In genomic region chr4:39514888-39515401, GRCh38 we compare ENCODE assay signal across 1 cellular context.
TF ChIP-seq lines count a peak whose summit lies in the region.

No MANE protein-coding gene starts in this region.

TF ChIP-seq in HepG2, 621 proteins besides CTCF, POLR2A, EP300 and RAD21 (continued from another document and continues in another):
- TF ChIP-seq, protein P1, sequence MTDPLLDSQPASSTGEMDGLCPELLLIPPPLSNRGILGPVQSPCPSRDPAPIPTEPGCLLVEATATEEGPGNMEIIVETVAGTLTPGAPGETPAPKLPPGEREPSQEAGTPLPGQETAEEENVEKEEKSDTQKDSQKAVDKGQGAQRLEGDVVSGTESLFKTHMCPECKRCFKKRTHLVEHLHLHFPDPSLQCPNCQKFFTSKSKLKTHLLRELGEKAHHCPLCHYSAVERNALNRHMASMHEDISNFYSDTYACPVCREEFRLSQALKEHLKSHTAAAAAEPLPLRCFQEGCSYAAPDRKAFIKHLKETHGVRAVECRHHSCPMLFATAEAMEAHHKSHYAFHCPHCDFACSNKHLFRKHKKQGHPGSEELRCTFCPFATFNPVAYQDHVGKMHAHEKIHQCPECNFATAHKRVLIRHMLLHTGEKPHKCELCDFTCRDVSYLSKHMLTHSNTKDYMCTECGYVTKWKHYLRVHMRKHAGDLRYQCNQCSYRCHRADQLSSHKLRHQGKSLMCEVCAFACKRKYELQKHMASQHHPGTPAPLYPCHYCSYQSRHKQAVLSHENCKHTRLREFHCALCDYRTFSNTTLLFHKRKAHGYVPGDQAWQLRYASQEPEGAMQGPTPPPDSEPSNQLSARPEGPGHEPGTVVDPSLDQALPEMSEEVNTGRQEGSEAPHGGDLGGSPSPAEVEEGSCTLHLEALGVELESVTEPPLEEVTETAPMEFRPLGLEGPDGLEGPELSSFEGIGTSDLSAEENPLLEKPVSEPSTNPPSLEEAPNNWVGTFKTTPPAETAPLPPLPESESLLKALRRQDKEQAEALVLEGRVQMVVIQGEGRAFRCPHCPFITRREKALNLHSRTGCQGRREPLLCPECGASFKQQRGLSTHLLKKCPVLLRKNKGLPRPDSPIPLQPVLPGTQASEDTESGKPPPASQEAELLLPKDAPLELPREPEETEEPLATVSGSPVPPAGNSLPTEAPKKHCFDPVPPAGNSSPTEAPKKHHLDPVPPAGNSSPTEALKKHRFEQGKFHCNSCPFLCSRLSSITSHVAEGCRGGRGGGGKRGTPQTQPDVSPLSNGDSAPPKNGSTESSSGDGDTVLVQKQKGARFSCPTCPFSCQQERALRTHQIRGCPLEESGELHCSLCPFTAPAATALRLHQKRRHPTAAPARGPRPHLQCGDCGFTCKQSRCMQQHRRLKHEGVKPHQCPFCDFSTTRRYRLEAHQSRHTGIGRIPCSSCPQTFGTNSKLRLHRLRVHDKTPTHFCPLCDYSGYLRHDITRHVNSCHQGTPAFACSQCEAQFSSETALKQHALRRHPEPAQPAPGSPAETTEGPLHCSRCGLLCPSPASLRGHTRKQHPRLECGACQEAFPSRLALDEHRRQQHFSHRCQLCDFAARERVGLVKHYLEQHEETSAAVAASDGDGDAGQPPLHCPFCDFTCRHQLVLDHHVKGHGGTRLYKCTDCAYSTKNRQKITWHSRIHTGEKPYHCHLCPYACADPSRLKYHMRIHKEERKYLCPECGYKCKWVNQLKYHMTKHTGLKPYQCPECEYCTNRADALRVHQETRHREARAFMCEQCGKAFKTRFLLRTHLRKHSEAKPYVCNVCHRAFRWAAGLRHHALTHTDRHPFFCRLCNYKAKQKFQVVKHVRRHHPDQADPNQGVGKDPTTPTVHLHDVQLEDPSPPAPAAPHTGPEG (CRISPR knock-in tag; IDR thresholded peaks at IDR 0.05), result no peak
- TF ChIP-seq AHDC1 (CRISPR knock-in tag; IDR thresholded peaks at IDR 0.05; ENCODE audit: borderline replicate concordance) (peak; percentile 94; the same call in 1 of the 2 replicates), FOXA1 (IDR thresholded peaks at IDR 0.05) (peak; percentile 94), FOXA1 (CRISPR knock-in tag; IDR thresholded peaks at IDR 0.05) (peak; percentile 95), CEBPG (CRISPR knock-in tag; IDR thresholded peaks at IDR 0.05) (peak; percentile 99), NBN (conservative IDR thresholded peaks at IDR 0.05) (no peak), TMF1 (CRISPR knock-in tag; IDR thresholded peaks at IDR 0.05; ENCODE audit: low read depth) (no peak), ZNF800 (CRISPR knock-in tag; IDR thresholded peaks at IDR 0.05) (peak; percentile 84), ZNF460 (CRISPR knock-in tag; IDR thresholded peaks at IDR 0.05; ENCODE audit: borderline replicate concordance) (peak; percentile 85; the same call in 1 of the 2 replicates), ZBTB20 (CRISPR knock-in tag; IDR thresholded peaks at IDR 0.05; ENCODE audit: borderline replicate concordance, low read depth) (peak; percentile 83; the same call in 1 of the 2 replicates), SNAPC2 (CRISPR knock-in tag; IDR thresholded peaks at IDR 0.05) (peak; percentile 89; the same call in 1 of the 2 replicates), RERE (CRISPR knock-in tag; IDR thresholded peaks at IDR 0.05; ENCODE audit: low read depth) (peak; percentile 93), ZNF225 (CRISPR knock-in tag; IDR thresholded peaks at IDR 0.05) (no peak), ELF1 (CRISPR knock-in tag; IDR thresholded peaks at IDR 0.05) (0 out of 2 replicates have a peak, but pooled peaks have one; percentile 15), MIER3 (CRISPR knock-in tag; IDR thresholded peaks at IDR 0.05; ENCODE audit: borderline replicate concordance) (peak; percentile 96; the same call in 1 of the 2 replicates), ZNF850 (CRISPR knock-in tag; conservative IDR thresholded peaks at IDR 0.05) (no peak), ZNF253 (CRISPR knock-in tag; IDR thresholded peaks at IDR 0.05; ENCODE audit: borderline replicate concordance) (no peak)
- TF ChIP-seq, protein P2, sequence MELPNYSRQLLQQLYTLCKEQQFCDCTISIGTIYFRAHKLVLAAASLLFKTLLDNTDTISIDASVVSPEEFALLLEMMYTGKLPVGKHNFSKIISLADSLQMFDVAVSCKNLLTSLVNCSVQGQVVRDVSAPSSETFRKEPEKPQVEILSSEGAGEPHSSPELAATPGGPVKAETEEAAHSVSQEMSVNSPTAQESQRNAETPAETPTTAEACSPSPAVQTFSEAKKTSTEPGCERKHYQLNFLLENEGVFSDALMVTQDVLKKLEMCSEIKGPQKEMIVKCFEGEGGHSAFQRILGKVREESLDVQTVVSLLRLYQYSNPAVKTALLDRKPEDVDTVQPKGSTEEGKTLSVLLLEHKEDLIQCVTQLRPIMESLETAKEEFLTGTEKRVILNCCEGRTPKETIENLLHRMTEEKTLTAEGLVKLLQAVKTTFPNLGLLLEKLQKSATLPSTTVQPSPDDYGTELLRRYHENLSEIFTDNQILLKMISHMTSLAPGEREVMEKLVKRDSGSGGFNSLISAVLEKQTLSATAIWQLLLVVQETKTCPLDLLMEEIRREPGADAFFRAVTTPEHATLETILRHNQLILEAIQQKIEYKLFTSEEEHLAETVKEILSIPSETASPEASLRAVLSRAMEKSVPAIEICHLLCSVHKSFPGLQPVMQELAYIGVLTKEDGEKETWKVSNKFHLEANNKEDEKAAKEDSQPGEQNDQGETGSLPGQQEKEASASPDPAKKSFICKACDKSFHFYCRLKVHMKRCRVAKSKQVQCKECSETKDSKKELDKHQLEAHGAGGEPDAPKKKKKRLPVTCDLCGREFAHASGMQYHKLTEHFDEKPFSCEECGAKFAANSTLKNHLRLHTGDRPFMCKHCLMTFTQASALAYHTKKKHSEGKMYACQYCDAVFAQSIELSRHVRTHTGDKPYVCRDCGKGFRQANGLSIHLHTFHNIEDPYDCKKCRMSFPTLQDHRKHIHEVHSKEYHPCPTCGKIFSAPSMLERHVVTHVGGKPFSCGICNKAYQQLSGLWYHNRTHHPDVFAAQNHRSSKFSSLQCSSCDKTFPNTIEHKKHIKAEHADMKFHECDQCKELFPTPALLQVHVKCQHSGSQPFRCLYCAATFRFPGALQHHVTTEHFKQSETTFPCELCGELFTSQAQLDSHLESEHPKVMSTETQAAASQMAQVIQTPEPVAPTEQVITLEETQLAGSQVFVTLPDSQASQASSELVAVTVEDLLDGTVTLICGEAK (IDR thresholded peaks at IDR 0.05), result no peak
- TF ChIP-seq, protein P2 (CRISPR knock-in tag; IDR thresholded peaks at IDR 0.05), result peak; percentile 38; the same call in 1 of the 2 replicates
- TF ChIP-seq, protein P3, sequence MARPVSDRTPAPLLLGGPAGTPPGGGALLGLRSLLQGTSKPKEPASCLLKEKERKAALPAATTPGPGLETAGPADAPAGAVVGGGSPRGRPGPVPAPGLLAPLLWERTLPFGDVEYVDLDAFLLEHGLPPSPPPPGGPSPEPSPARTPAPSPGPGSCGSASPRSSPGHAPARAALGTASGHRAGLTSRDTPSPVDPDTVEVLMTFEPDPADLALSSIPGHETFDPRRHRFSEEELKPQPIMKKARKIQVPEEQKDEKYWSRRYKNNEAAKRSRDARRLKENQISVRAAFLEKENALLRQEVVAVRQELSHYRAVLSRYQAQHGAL (CRISPR knock-in tag; IDR thresholded peaks at IDR 0.05; ENCODE audit: not compliant biosample characterization), result peak; percentile 77
